In genomic region chr9:28921857-28922500, GRCh38 we compare ENCODE assay signal across 18 cellular contexts.
"Had no signal": no experiment of that assay in that cellular context is flagged by ENCODE, and none has a peak within 500 bp of the region (broad histone marks: within the 10 kb centered on the region; RNA-seq: fewer than 3 reads in every experiment).

No MANE protein-coding gene starts in this region.

- DNase-seq: colonic mucosa; dermis blood vessel endothelial cell; effector CD4-positive, alpha-beta T cell; endodermal cell; erythroblast; foreskin keratinocyte; head of caudate nucleus; kidney; left cardiac atrium; naive thymus-derived CD8-positive, alpha-beta T cell; nucleus accumbens; ovary; sigmoid colon; stimulated activated CD4-positive, alpha-beta T cell treated with anti-CD3 and anti-CD28 coated beads, Interleukin-2, amount 100 ng/mL, for 24 hours; stimulated activated CD4-positive, alpha-beta T cell treated with anti-CD3 and anti-CD28 coated beads, Interleukin-4, amount 100 ng/mL, for 4 hours; stimulated activated naive B cell treated with anti-CD40 and anti-IgM and Interleukin-4, amounts not matched to agents 10 μg/mL and 1 μg/mL and 100 μg/mL, for 72 hours; stimulated activated naive CD8-positive, alpha-beta T cell treated with anti-CD3 and anti-CD28 coated beads, Interleukin-15, amount 100 ng/mL, for 72 hours; testis had no signal
